Comparison of ENCODE assay signal across 29 cellular contexts in genomic region chr11:120529214-120529613, GRCh38.
"Had no signal": no experiment of that assay in that cellular context is flagged by ENCODE, and none has a peak within 500 bp of the region (broad histone marks: within the 10 kb centered on the region; RNA-seq: fewer than 3 reads in every experiment).

No MANE protein-coding gene starts in this region.

- H3K79me2 ChIP-seq: parathyroid adenoma had no signal

- H3K27ac Mint-ChIP-seq: natural killer cell treated with Interleukin-12 subunit alpha and Interleukin-12 subunit beta and Interleukin-15 and Interleukin-18, amount 100 ng/mL, for 72 hours; neural progenitor cell; stimulated activated naive B cell treated with anti-CD40 and anti-IgM and Interleukin-4, amounts not matched to agents 10 μg/mL and 1 μg/mL and 100 μg/mL, for 72 hours had no signal

- H3K9me3 Mint-ChIP-seq: natural killer cell treated with Interleukin-12 subunit alpha and Interleukin-12 subunit beta and Interleukin-15 and Interleukin-18, amount 100 ng/mL, for 72 hours; neural progenitor cell; stimulated activated naive CD8-positive, alpha-beta T cell treated with anti-CD3 and anti-CD28 coated beads, Interleukin-15, amount 100 ng/mL, for 72 hours had no signal

- H3K4me1 Mint-ChIP-seq: stimulated activated naive CD8-positive, alpha-beta T cell treated with anti-CD3 and anti-CD28 coated beads, Interleukin-15, amount 100 ng/mL, for 72 hours had no signal

- H3K36me3 ChIP-seq: heart left ventricle, left lung, neural progenitor cell, sigmoid colon, tibial nerve, upper lobe of right lung, vagina had no signal

- ATAC-seq: esophagus mucosa; heart left ventricle; left lung; natural killer cell treated with Interleukin-12 subunit alpha and Interleukin-12 subunit beta and Interleukin-15 and Interleukin-18, amount 100 ng/mL, for 72 hours; psoas muscle; stimulated activated naive B cell treated with anti-CD40 and anti-IgM and Interleukin-4, amounts not matched to agents 10 μg/mL and 1 μg/mL and 100 μg/mL, for 72 hours; stimulated activated naive CD8-positive, alpha-beta T cell treated with anti-CD3 and anti-CD28 coated beads, Interleukin-15, amount 100 ng/mL, for 72 hours; upper lobe of right lung had no signal

- H3K36me3 Mint-ChIP-seq: natural killer cell treated with Interleukin-12 subunit alpha and Interleukin-12 subunit beta and Interleukin-15 and Interleukin-18, amount 100 ng/mL, for 72 hours; neural progenitor cell; stimulated activated naive B cell treated with anti-CD40 and anti-IgM and Interleukin-4, amounts not matched to agents 10 μg/mL and 1 μg/mL and 100 μg/mL, for 72 hours had no signal

- H3K4me3 Mint-ChIP-seq: natural killer cell treated with Interleukin-12 subunit alpha and Interleukin-12 subunit beta and Interleukin-15 and Interleukin-18, amount 100 ng/mL, for 72 hours; neural progenitor cell; stimulated activated naive B cell treated with anti-CD40 and anti-IgM and Interleukin-4, amounts not matched to agents 10 μg/mL and 1 μg/mL and 100 μg/mL, for 72 hours; stimulated activated naive CD8-positive, alpha-beta T cell treated with anti-CD3 and anti-CD28 coated beads, Interleukin-15, amount 100 ng/mL, for 72 hours had no signal

- H3K9me3 ChIP-seq: heart left ventricle, left lung, psoas muscle, sigmoid colon, testis, tibial nerve, upper lobe of right lung, vagina had no signal

- H3K9ac ChIP-seq: neural progenitor cell, parathyroid adenoma had no signal

- H2AFZ ChIP-seq: neural progenitor cell, parathyroid adenoma had no signal

- H3K4me2 ChIP-seq: neural progenitor cell had no signal

- H3K27me3 ChIP-seq: dorsolateral prefrontal cortex, neural progenitor cell, testis, tibial nerve, vagina had no signal

- H3K4me3 ChIP-seq: dorsolateral prefrontal cortex, heart left ventricle, left lung, lung, neural progenitor cell, psoas muscle, sigmoid colon, skin epidermis, testis, tibial nerve, upper lobe of right lung, vagina had no signal

- H3K4me1 ChIP-seq: left lung, parathyroid adenoma, psoas muscle, upper lobe of right lung had no signal

- H3K27ac ChIP-seq: dorsolateral prefrontal cortex, heart left ventricle, left lung, neural progenitor cell, parathyroid adenoma, psoas muscle, sigmoid colon, skin epidermis, testis, tibial nerve, upper lobe of right lung, vagina had no signal

- FAIRE-seq: endometrium, frontal cortex, islet of Langerhans had no signal

- DNase-seq: cortex of kidney; dorsolateral prefrontal cortex; effector CD8-positive, alpha-beta T cell; heart left ventricle; hippocampal formation; mesenchymal stem cell; midbrain; occipital lobe; retina; sigmoid colon; stimulated activated CD4-positive, alpha-beta T cell treated with anti-CD3 and anti-CD28 coated beads, Interleukin-2, amount 100 ng/mL, for 24 hours; stimulated activated CD4-positive, alpha-beta T cell treated with anti-CD3 and anti-CD28 coated beads, Interleukin-4, amount 100 ng/mL, for 4 hours; stimulated activated naive B cell treated with anti-CD40 and anti-IgM and Interleukin-4, amounts not matched to agents 10 μg/mL and 1 μg/mL and 100 μg/mL, for 72 hours; stimulated activated naive CD8-positive, alpha-beta T cell treated with anti-CD3 and anti-CD28 coated beads, Interleukin-15, amount 100 ng/mL, for 72 hours; testis; upper lobe of right lung had no signal
